Comparison of ENCODE assay signal across 1 cellular context in the genomic region with DNA sequence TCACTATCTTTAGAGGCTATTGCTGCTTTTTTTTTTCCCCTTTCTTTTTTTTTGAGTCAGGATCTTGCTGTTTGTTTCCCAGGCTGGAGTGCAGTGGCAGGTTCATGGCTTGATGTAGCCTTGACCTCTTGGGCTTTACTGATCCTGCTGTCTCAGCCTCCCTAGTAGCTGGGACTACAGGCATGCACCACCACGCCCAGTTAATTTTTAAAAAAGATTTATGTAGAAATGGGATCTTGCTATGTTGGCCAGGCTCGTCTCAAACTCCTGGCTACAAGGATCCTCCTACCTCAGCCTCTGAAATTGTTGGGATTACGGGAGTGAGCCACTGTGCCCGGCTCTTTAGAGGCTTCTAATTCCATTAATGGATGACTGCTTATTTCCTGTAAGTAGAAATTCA.
TF ChIP-seq lines count a peak whose summit lies in the region.

No MANE protein-coding gene starts in this region.

TF ChIP-seq in GM12878, 131 proteins besides CTCF, POLR2A, EP300 and RAD21:
- TF ChIP-seq EZH2 (IDR thresholded peaks at IDR 0.05; ENCODE audit: borderline replicate concordance, control insufficient read depth, low read depth, low read length) (no peak), RBBP5 (conservative IDR thresholded peaks at IDR 0.05) (no peak), HCFC1 (IDR thresholded peaks at IDR 0.05; ENCODE audit: low read length) (no peak), MEF2A (IDR thresholded peaks at IDR 0.05; ENCODE audit: insufficient read depth, low read depth, low read length) (no peak)
